ENCODE assay signal across 25 cellular contexts in genomic region chr16:47026947-47027346, GRCh38.
"Had no signal": no experiment of that assay in that cellular context is flagged by ENCODE, and none has a peak within 500 bp of the region (broad histone marks: within the 10 kb centered on the region; RNA-seq: fewer than 3 reads in every experiment).

No MANE protein-coding gene starts in this region.

- H3K4me3 ChIP-seq: dorsolateral prefrontal cortex, esophagus muscularis mucosa, left ventricle myocardium inferior, lower lobe of right lung, pancreas, tibial artery, upper lobe of left lung, vagina had no signal

- FAIRE-seq: endometrium, kidney, pancreas, small intestine had no signal

- H3K36me3 Mint-ChIP-seq: natural killer cell treated with Interleukin-12 subunit alpha and Interleukin-12 subunit beta and Interleukin-15 and Interleukin-18, amount 100 ng/mL, for 72 hours had no signal

- H3K9me3 Mint-ChIP-seq: immature natural killer cell; natural killer cell treated with Interleukin-12 subunit alpha and Interleukin-12 subunit beta and Interleukin-15 and Interleukin-18, amount 100 ng/mL, for 72 hours had no signal

- H3K4me1 ChIP-seq: esophagus muscularis mucosa, lower lobe of right lung, pancreas, upper lobe of left lung, vagina had no signal

- H3K27me3 Mint-ChIP-seq: progenitor cell of endocrine pancreas had no signal

- H3K9me3 ChIP-seq: esophagus muscularis mucosa, left ventricle myocardium inferior, lower lobe of right lung, pancreas, tibial artery, upper lobe of left lung, vagina had no signal

- H3K4me1 Mint-ChIP-seq: immature natural killer cell had no signal

- H3K4me3 Mint-ChIP-seq: immature natural killer cell; natural killer cell treated with Interleukin-12 subunit alpha and Interleukin-12 subunit beta and Interleukin-15 and Interleukin-18, amount 100 ng/mL, for 72 hours had no signal

- H3K36me3 ChIP-seq: esophagus muscularis mucosa, left ventricle myocardium inferior, lower lobe of right lung, pancreas, tibial artery, upper lobe of left lung, vagina had no signal

- DNase-seq: cortex of kidney; dorsolateral prefrontal cortex; effector CD8-positive, alpha-beta T cell; immature natural killer cell; kidney; left cardiac atrium; left ventricle myocardium inferior; lower lobe of right lung; mesenchymal stem cell; midbrain; occipital lobe; pancreas; right cardiac atrium; small intestine; stimulated activated CD4-positive, alpha-beta T cell treated with anti-CD3 and anti-CD28 coated beads, Interleukin-12 subunit alpha, Interleukin-12 subunit beta, amount 100 ng/mL, for 4 hours; stimulated activated CD4-positive, alpha-beta T cell treated with anti-CD3 and anti-CD28 coated beads, Interleukin-2, amount 100 ng/mL, for 48 hours; stimulated activated naive CD4-positive, alpha-beta T cell treated with Interleukin-2 at 50 U/mL for 16 hours; tibial artery; upper lobe of left lung had no signal

- ATAC-seq: left cardiac atrium, lower lobe of right lung, pancreas, right cardiac atrium had no signal

- H3K27ac Mint-ChIP-seq: immature natural killer cell; natural killer cell treated with Interleukin-12 subunit alpha and Interleukin-12 subunit beta and Interleukin-15 and Interleukin-18, amount 100 ng/mL, for 72 hours; progenitor cell of endocrine pancreas had no signal

- H3K27me3 ChIP-seq: dorsolateral prefrontal cortex, esophagus muscularis mucosa, pancreas, tibial artery, upper lobe of left lung, vagina had no signal

- H3K27ac ChIP-seq: dorsolateral prefrontal cortex, epithelial cell of prostate, esophagus muscularis mucosa, left ventricle myocardium inferior, lower lobe of right lung, pancreas, tibial artery, upper lobe of left lung, vagina had no signal
